ENCODE assay signal across 14 cellular contexts in genomic region chr1:88661188-88661587, GRCh38. TPM values are rescaled to one million over a fixed set of nuclear protein-coding genes. Genes with fewer than 3 reads are reported as not detected.
A peak's percentile ranks its signal among the peaks of the same experiment; 100 is the strongest.
DNase-seq lines count a peak whose midpoint lies in the region; ATAC-seq and TF ChIP-seq lines count a peak whose summit lies in the region.
"Had no signal": no experiment of that assay in that cellular context is flagged by ENCODE, and none has a peak within 500 bp of the region (broad histone marks: within the 10 kb centered on the region; RNA-seq: fewer than 3 reads in every experiment).

No MANE protein-coding gene starts in this region.

- TF ChIP-seq CTCF in SK-N-SH (IDR thresholded peaks at IDR 0.05), result no peak
- TF ChIP-seq CTCF in Caco-2 (IDR thresholded peaks at IDR 0.05; ENCODE audit: insufficient read depth in 1 of 2, low read depth in 1 of 2, low read length in 1 of 2, severe bottlenecking in 1 of 2, unreplicated experiment in 1 of 2), result no peak
- no peak for TF ChIP-seq CTCF in A673 (conservative IDR thresholded peaks at IDR 0.05; ENCODE audit: low read depth, low read length)

- 66% methylated on average over 4 of the region's 4 CpGs for WGBS in SK-N-SH (ENCODE audit: low lambda C conversion rate)

- H3K9me3 ChIP-seq in SK-N-SH (no peaks in the 10 kb centered on the region), KOPT-K1 (ENCODE audit: insufficient read depth, low read length, poor library complexity, severe bottlenecking) (no peaks in the 10 kb centered on the region), endocrine pancreas (ENCODE audit: control insufficient read depth, low read length) (no peaks in the 10 kb centered on the region), Caco-2 (no peaks in the 10 kb centered on the region), A673 (ENCODE audit: low read depth, low read length, poor library complexity, severe bottlenecking) (no peaks in the 10 kb centered on the region)
- H3K9me3 ChIP-seq: SJSA1 had no signal

- POLR2A ChIA-PET in SK-N-SH (lab: Yijun Ruan, JAX), result no interaction called here
- POLR2A ChIA-PET in Caco-2 (lab: Charles Lee), result no interaction called here
- POLR2A ChIA-PET in A673 (lab: Charles Lee; ENCODE audit: low non-redundant PET), result no interaction called here

- H3K27ac Mint-ChIP-seq in Caco-2 (ENCODE audit: unreplicated experiment), result no peak overlapping the region
- H3K27ac Mint-ChIP-seq: progenitor cell of endocrine pancreas had no signal

- H3K36me3 Mint-ChIP-seq in Caco-2 (ENCODE audit: insufficient read depth, unreplicated experiment), result no peaks in the 10 kb centered on the region

- H3F3A ChIP-seq in SK-N-SH (replicated peaks; ENCODE audit: insufficient read depth), result no peaks in the 10 kb centered on the region

- H3K79me2 ChIP-seq in SK-N-SH (ENCODE audit: insufficient read depth), result no peaks in the 10 kb centered on the region; the same call in 1 of the 2 replicates

- H3K4me3 ChIP-seq in SK-N-SH (ENCODE audit: low read depth in 2 of 2, low read length in 1 of 2) (no peak overlapping the region), endocrine pancreas (ENCODE audit: control insufficient read depth, insufficient read depth, low read length) (peak overlapping the region; percentile 22), Caco-2 (ENCODE audit: low read depth, low read length) (no peak overlapping the region), A673 (ENCODE audit: low read depth, low read length, poor library complexity, severe bottlenecking) (no peak overlapping the region)
- H3K4me3 ChIP-seq: SJSA1 had no signal

- no peak for TF ChIP-seq EP300 in SK-N-SH (IDR thresholded peaks at IDR 0.05; ENCODE audit: borderline replicate concordance in 1 of 2, low read depth in 1 of 2, low read length in 1 of 2)

- H3K27me3 ChIP-seq in SK-N-SH (ENCODE audit: insufficient read depth) (no peaks in the 10 kb centered on the region), endocrine pancreas (ENCODE audit: control insufficient read depth, insufficient read depth, low read length) (no peaks in the 10 kb centered on the region), Caco-2 (replicated peaks; ENCODE audit: control insufficient read depth, insufficient read depth, low read length) (no peaks in the 10 kb centered on the region), A673 (replicated peaks; ENCODE audit: insufficient read depth, low read depth, low read length, poor library complexity) (no peaks in the 10 kb centered on the region)
- H3K27me3 ChIP-seq: SJSA1 had no signal

- no peak overlapping the region for H3K27ac ChIP-seq in SK-N-SH (ENCODE audit: low read depth in 2 of 2, low read length in 1 of 2)
- peak overlapping the region; percentile 50 for H3K27ac ChIP-seq in KOPT-K1 (ENCODE audit: low read depth, low read length, poor library complexity, severe bottlenecking)
- H3K27ac ChIP-seq in A673 (ENCODE audit: low read depth, low read length, poor library complexity, severe bottlenecking), result no peak overlapping the region
- H3K27ac ChIP-seq: HL-60, SJSA1 had no signal

- H3K4me1 ChIP-seq in SK-N-SH (ENCODE audit: control insufficient read depth in 1 of 2, insufficient read depth in 2 of 2, low read depth in 1 of 2, low read length in 1 of 2) (no peaks in the 10 kb centered on the region; a peak in 1 of 4 replicates), endocrine pancreas (ENCODE audit: control insufficient read depth, insufficient read depth, low read length) (no peaks in the 10 kb centered on the region), Caco-2 (no peaks in the 10 kb centered on the region), A673 (ENCODE audit: insufficient read depth, low read length, poor library complexity, severe bottlenecking) (no peaks in the 10 kb centered on the region)
- H3K4me1 ChIP-seq: SJSA1 had no signal

- no peak overlapping the region for H3K4me2 ChIP-seq in SK-N-SH

- H3K9me3 Mint-ChIP-seq in Caco-2 (ENCODE audit: unreplicated experiment), result no peaks in the 10 kb centered on the region

- H2AFZ ChIP-seq in SK-N-SH (ENCODE audit: low read depth), result peak overlapping the region; percentile 27

- DNase-seq in SK-N-SH (no peak), pons (ENCODE audit: low spot score) (peak; percentile 25), Caco-2 (no peak), A673 (ENCODE audit: low spot score) (no peak)
- DNase-seq: activated CD4-positive, CD25-positive, alpha-beta regulatory T cell treated with anti-CD3 and anti-CD28 coated beads, Interleukin-2, amount 50 U/mL, for 72 hours; NCI-H1092 treated with DMSO at 0.1 percent for 48 hours; NCI-H524 treated with DMSO at 0.1 percent for 48 hours had no signal

- H4K20me1 ChIP-seq in SK-N-SH (ENCODE audit: insufficient read depth), result no peaks in the 10 kb centered on the region

- no peaks in the 10 kb centered on the region for H3K9me2 ChIP-seq in SK-N-SH

- H3K4me1 Mint-ChIP-seq in Caco-2 (ENCODE audit: low read depth, unreplicated experiment), result no peaks in the 10 kb centered on the region

- intact Hi-C loops in Caco-2 (cut with micrococcal nuclease; ENCODE audit: unreplicated experiment) (no loop called here), A673 (cut with micrococcal nuclease; ENCODE audit: unreplicated experiment) (no loop called here)

- BruUV-seq in Caco-2 (replicated peaks; lab: Mats Ljungman, UMichigan) (no TSS peak), A673 (replicated peaks; lab: Mats Ljungman, UMichigan) (no TSS peak)

- CTCF ChIA-PET in SK-N-SH (lab: Yijun Ruan, JAX), result interaction anchor here (1.0 to 1.7 kb wide), 3 partner anchors 21 to 216 kb away, joined by 3 to 6 read pairs (median 4); no protein-coding TSS in a partner anchor
- CTCF ChIA-PET in Caco-2 (lab: Charles Lee), result no interaction called here
- CTCF ChIA-PET in A673 (lab: Charles Lee), result no interaction called here

- ATAC-seq in SK-N-SH treated with all-trans-retinoic acid at 6 μM for 48 hours (no peak), esophagus mucosa (no peak)

- H3K36me3 ChIP-seq in SK-N-SH (replicated peaks in 1 of 2; ENCODE audit: control insufficient read depth in 1 of 2, insufficient read depth in 2 of 2, low read length in 1 of 2) (no peaks in the 10 kb centered on the region), KOPT-K1 (ENCODE audit: insufficient read depth, low read length) (no peaks in the 10 kb centered on the region), endocrine pancreas (ENCODE audit: control insufficient read depth, insufficient read depth, low read length) (no peaks in the 10 kb centered on the region), Caco-2 (ENCODE audit: control insufficient read depth, insufficient read depth, low read length) (no peaks in the 10 kb centered on the region), A673 (ENCODE audit: insufficient read depth, low read length, poor library complexity, severe bottlenecking) (no peaks in the 10 kb centered on the region)
- H3K36me3 ChIP-seq: SJSA1 had no signal

- H3K27me3 Mint-ChIP-seq in Caco-2 (ENCODE audit: insufficient read depth, unreplicated experiment), result no peaks in the 10 kb centered on the region
- H3K27me3 Mint-ChIP-seq: progenitor cell of endocrine pancreas had no signal

- H3K9ac ChIP-seq in SK-N-SH (no peak overlapping the region), endocrine pancreas (ENCODE audit: control insufficient read depth, insufficient read depth, low read length) (no peak overlapping the region)

- H3K4me3 Mint-ChIP-seq in Caco-2 (ENCODE audit: unreplicated experiment), result no peak overlapping the region

- TF ChIP-seq RAD21 in SK-N-SH (IDR thresholded peaks at IDR 0.05; ENCODE audit: low read length), result no peak

TF ChIP-seq in SK-N-SH, 30 proteins besides CTCF, POLR2A, EP300 and RAD21 (continues in another document):
- TF ChIP-seq TEAD4 (IDR thresholded peaks at IDR 0.05; ENCODE audit: borderline replicate concordance, insufficient read depth), result no peak

TF ChIP-seq in SK-N-SH treated with all-trans-retinoic acid at 6 μM for 48 hours, 23 proteins besides CTCF, POLR2A, EP300 and RAD21 (continues in another document):
- TF ChIP-seq ESRRG (CRISPR knock-in tag; IDR thresholded peaks at IDR 0.05) (no peak), PPARA (CRISPR knock-in tag; IDR thresholded peaks at IDR 0.05; ENCODE audit: borderline replicate concordance) (no peak), CSDC2 (CRISPR knock-in tag; IDR thresholded peaks at IDR 0.05) (no peak), ZFP30 (CRISPR knock-in tag; IDR thresholded peaks at IDR 0.05) (no peak), BACH2 (CRISPR knock-in tag; IDR thresholded peaks at IDR 0.05; ENCODE audit: borderline replicate concordance) (no peak), TOX (CRISPR knock-in tag; IDR thresholded peaks at IDR 0.05; ENCODE audit: borderline replicate concordance) (no peak), ZNF8 (CRISPR knock-in tag; IDR thresholded peaks at IDR 0.05) (no peak), ZNF565 (CRISPR knock-in tag; conservative IDR thresholded peaks at IDR 0.05; ENCODE audit: low read depth) (no peak)
- TF ChIP-seq, protein P1, sequence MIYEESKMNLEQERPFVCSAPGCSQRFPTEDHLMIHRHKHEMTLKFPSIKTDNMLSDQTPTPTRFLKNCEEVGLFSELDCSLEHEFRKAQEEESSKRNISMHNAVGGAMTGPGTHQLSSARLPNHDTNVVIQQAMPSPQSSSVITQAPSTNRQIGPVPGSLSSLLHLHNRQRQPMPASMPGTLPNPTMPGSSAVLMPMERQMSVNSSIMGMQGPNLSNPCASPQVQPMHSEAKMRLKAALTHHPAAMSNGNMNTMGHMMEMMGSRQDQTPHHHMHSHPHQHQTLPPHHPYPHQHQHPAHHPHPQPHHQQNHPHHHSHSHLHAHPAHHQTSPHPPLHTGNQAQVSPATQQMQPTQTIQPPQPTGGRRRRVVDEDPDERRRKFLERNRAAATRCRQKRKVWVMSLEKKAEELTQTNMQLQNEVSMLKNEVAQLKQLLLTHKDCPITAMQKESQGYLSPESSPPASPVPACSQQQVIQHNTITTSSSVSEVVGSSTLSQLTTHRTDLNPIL (CRISPR knock-in tag; IDR thresholded peaks at IDR 0.05; ENCODE audit: low read depth), result no peak
- TF ChIP-seq, protein P2, sequence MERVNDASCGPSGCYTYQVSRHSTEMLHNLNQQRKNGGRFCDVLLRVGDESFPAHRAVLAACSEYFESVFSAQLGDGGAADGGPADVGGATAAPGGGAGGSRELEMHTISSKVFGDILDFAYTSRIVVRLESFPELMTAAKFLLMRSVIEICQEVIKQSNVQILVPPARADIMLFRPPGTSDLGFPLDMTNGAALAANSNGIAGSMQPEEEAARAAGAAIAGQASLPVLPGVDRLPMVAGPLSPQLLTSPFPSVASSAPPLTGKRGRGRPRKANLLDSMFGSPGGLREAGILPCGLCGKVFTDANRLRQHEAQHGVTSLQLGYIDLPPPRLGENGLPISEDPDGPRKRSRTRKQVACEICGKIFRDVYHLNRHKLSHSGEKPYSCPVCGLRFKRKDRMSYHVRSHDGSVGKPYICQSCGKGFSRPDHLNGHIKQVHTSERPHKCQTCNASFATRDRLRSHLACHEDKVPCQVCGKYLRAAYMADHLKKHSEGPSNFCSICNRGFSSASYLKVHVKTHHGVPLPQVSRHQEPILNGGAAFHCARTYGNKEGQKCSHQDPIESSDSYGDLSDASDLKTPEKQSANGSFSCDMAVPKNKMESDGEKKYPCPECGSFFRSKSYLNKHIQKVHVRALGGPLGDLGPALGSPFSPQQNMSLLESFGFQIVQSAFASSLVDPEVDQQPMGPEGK (CRISPR knock-in tag; IDR thresholded peaks at IDR 0.05; ENCODE audit: borderline replicate concordance), result no peak

RNA-seq across cellular contexts. Expression of gene PKN2, which starts 22.9 kb away (rescaled TPM):
- polyA plus RNA-seq in SK-N-SH (2012; rRNA removed), result 6.8 and 11.2 TPM in 2 replicates
- polyA plus RNA-seq in SK-N-SH (2012; cell fraction: cytosol; rRNA removed), result 9.2 and 11.0 TPM in 2 replicates
- 11.0 and 26.6 TPM in 2 replicates for polyA plus RNA-seq in SK-N-SH (2012; cell fraction: nucleus; rRNA removed)
- total RNA-seq in Caco-2 (2022), result 31.5 and 33.4 TPM in 2 replicates
- 34.5 TPM for total RNA-seq in esophagus mucosa
- total RNA-seq in A673 (2021), result 54.1 and 55.6 TPM in 2 replicates
